In the genomic region with DNA sequence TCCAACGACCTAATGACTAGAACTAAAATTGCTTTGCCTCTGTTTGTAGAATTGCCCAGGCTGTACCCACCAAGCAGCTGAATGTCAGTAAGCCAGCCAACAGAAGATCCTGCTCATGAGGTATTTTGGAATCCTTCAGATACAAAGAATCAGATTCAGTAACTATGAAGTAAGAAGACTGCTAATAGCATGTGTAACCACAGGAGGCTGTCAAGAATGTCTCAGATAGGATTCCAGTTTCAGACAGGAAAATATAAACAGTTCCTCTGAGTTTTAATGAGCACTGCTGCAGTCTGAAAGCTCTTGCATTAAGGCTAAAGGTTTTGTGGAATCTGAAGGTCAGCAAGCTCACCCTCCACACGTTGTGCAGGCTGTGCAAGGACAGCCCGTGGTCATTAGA, we compare ENCODE assay signal across 18 cellular contexts.
DNase-seq lines count a peak whose midpoint lies in the region; ATAC-seq and TF ChIP-seq lines count a peak whose summit lies in the region.
"Had no signal": no experiment of that assay in that cellular context is flagged by ENCODE, and none has a peak within 500 bp of the region (broad histone marks: within the 10 kb centered on the region; RNA-seq: fewer than 3 reads in every experiment).

No MANE protein-coding gene starts in this region.

- H3K9me3 Mint-ChIP-seq in activated CD4-positive, alpha-beta memory T cell treated with anti-CD3 and anti-CD28 coated beads, Interleukin-2, amount 10 ng/mL, durations not matched to agents 7 days and 5 days = peaks cover under 1% of the 10 kb centered on the region
- H3K9me3 Mint-ChIP-seq: activated T-helper 2 cell treated with anti-CD3 and anti-CD28 coated beads, Interferon-gamma antibody, Interleukin-2, Interleukin-4, amounts not matched to agents 10 μg/mL and 5 μg/mL and 100 μg/mL, durations not matched to agents 14 hours and 24 hours and 36 hours; naive thymus-derived CD4-positive, alpha-beta T cell had no signal

- H3K4me1 Mint-ChIP-seq in activated CD4-positive, alpha-beta memory T cell treated with anti-CD3 and anti-CD28 coated beads, Interleukin-2, amount 10 ng/mL, durations not matched to agents 7 days and 5 days = no peaks in the 10 kb centered on the region
- H3K4me1 Mint-ChIP-seq: naive thymus-derived CD4-positive, alpha-beta T cell had no signal

- no peak overlapping the region for H3K4me3 Mint-ChIP-seq in activated CD4-positive, alpha-beta memory T cell treated with anti-CD3 and anti-CD28 coated beads, Interleukin-2, amount 10 ng/mL, durations not matched to agents 7 days and 5 days
- H3K4me3 Mint-ChIP-seq: naive thymus-derived CD4-positive, alpha-beta T cell had no signal

- peak; percentile 43; the same call in 2 of the 3 replicates for ATAC-seq in SK-N-SH treated with all-trans-retinoic acid at 6 μM for 48 hours
- ATAC-seq in HG02885 (IDR thresholded peaks at IDR 0.05; ENCODE audit: poor library complexity, unreplicated experiment) = no peak
- ATAC-seq: gastrocnemius medialis; naive thymus-derived CD4-positive, alpha-beta T cell; psoas muscle had no signal

- H3K27me3 Mint-ChIP-seq in activated CD4-positive, alpha-beta memory T cell treated with anti-CD3 and anti-CD28 coated beads, Interleukin-2, amount 10 ng/mL, durations not matched to agents 7 days and 5 days = no peaks in the 10 kb centered on the region

- no peak overlapping the region for H3K27ac Mint-ChIP-seq in activated CD4-positive, alpha-beta memory T cell treated with anti-CD3 and anti-CD28 coated beads, Interleukin-2, amount 10 ng/mL, durations not matched to agents 7 days and 5 days
- H3K27ac Mint-ChIP-seq: activated T-helper 2 cell treated with anti-CD3 and anti-CD28 coated beads, Interferon-gamma antibody, Interleukin-2, Interleukin-4, amounts not matched to agents 10 μg/mL and 5 μg/mL and 100 μg/mL, durations not matched to agents 14 hours and 24 hours and 36 hours; naive thymus-derived CD4-positive, alpha-beta T cell had no signal

- POLR2A ChIA-PET in activated CD4-positive, alpha-beta memory T cell treated with anti-CD3 and anti-CD28 coated beads, Interleukin-2, amount 10 ng/mL, durations not matched to agents 7 days and 5 days (lab: Charles Lee) = no interaction called here

- TF ChIP-seq POLR2A in erythroblast (IDR thresholded peaks at IDR 0.05; ENCODE audit: low read length) = no peak

- DNase-seq in GM03348 (ENCODE audit: low spot score) (peak; percentile 62), fibroblast of peridontal ligament (ENCODE audit: extremely low read depth) (peak; percentile 65), renal cortical epithelial cell (ENCODE audit: low read depth) (peak; percentile 77), putamen (ENCODE audit: low spot score) (no peak), erythroblast (lab: John Stamatoyannopoulos, UW) (no peak)
- DNase-seq in activated CD4-positive, alpha-beta memory T cell treated with anti-CD3 and anti-CD28 coated beads, Interleukin-2, amount 10 ng/mL, durations not matched to agents 7 days and 5 days = no peak
- DNase-seq: anterior cingulate cortex; C1 segment of cervical spinal cord; DMS153; dorsolateral prefrontal cortex; gastrocnemius medialis; naive thymus-derived CD4-positive, alpha-beta T cell; NCI-H748 treated with DMSO at 0.1 percent for 48 hours; Peyer's patch; psoas muscle had no signal

- H3K36me3 Mint-ChIP-seq in activated CD4-positive, alpha-beta memory T cell treated with anti-CD3 and anti-CD28 coated beads, Interleukin-2, amount 10 ng/mL, durations not matched to agents 7 days and 5 days (ENCODE audit: low read depth) = no peaks in the 10 kb centered on the region
- H3K36me3 Mint-ChIP-seq: naive thymus-derived CD4-positive, alpha-beta T cell had no signal

- CTCF ChIA-PET in activated CD4-positive, alpha-beta memory T cell treated with anti-CD3 and anti-CD28 coated beads, Interleukin-2, amount 10 ng/mL, durations not matched to agents 7 days and 5 days (lab: Charles Lee) = no interaction called here

TF ChIP-seq in SK-N-SH treated with all-trans-retinoic acid at 6 μM for 48 hours, 23 proteins besides CTCF, POLR2A, EP300 and RAD21:
- TF ChIP-seq TCF4 (CRISPR knock-in tag; IDR thresholded peaks at IDR 0.05; ENCODE audit: borderline replicate concordance) (no peak), SNAI2 (CRISPR knock-in tag; IDR thresholded peaks at IDR 0.05) (no peak), BACH2 (CRISPR knock-in tag; IDR thresholded peaks at IDR 0.05; ENCODE audit: borderline replicate concordance) (no peak), ZFP3 (CRISPR knock-in tag; IDR thresholded peaks at IDR 0.05) (no peak), GLIS3 (CRISPR knock-in tag; IDR thresholded peaks at IDR 0.05) (no peak), OSR1 (CRISPR knock-in tag; IDR thresholded peaks at IDR 0.05) (no peak), ZNF565 (CRISPR knock-in tag; conservative IDR thresholded peaks at IDR 0.05; ENCODE audit: low read depth) (no peak), ZNF8 (CRISPR knock-in tag; IDR thresholded peaks at IDR 0.05) (no peak), ISL1 (CRISPR knock-in tag; IDR thresholded peaks at IDR 0.05) (no peak), PPARA (CRISPR knock-in tag; IDR thresholded peaks at IDR 0.05; ENCODE audit: borderline replicate concordance) (no peak), RARB (CRISPR knock-in tag; IDR thresholded peaks at IDR 0.05) (no peak), ZNF70 (CRISPR knock-in tag; IDR thresholded peaks at IDR 0.05) (no peak), TOX (CRISPR knock-in tag; IDR thresholded peaks at IDR 0.05; ENCODE audit: borderline replicate concordance) (no peak)
- TF ChIP-seq, protein P1, sequence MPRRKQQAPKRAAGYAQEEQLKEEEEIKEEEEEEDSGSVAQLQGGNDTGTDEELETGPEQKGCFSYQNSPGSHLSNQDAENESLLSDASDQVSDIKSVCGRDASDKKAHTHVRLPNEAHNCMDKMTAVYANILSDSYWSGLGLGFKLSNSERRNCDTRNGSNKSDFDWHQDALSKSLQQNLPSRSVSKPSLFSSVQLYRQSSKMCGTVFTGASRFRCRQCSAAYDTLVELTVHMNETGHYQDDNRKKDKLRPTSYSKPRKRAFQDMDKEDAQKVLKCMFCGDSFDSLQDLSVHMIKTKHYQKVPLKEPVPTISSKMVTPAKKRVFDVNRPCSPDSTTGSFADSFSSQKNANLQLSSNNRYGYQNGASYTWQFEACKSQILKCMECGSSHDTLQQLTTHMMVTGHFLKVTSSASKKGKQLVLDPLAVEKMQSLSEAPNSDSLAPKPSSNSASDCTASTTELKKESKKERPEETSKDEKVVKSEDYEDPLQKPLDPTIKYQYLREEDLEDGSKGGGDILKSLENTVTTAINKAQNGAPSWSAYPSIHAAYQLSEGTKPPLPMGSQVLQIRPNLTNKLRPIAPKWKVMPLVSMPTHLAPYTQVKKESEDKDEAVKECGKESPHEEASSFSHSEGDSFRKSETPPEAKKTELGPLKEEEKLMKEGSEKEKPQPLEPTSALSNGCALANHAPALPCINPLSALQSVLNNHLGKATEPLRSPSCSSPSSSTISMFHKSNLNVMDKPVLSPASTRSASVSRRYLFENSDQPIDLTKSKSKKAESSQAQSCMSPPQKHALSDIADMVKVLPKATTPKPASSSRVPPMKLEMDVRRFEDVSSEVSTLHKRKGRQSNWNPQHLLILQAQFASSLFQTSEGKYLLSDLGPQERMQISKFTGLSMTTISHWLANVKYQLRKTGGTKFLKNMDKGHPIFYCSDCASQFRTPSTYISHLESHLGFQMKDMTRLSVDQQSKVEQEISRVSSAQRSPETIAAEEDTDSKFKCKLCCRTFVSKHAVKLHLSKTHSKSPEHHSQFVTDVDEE (CRISPR knock-in tag; IDR thresholded peaks at IDR 0.05) = no peak
- TF ChIP-seq, protein P2, sequence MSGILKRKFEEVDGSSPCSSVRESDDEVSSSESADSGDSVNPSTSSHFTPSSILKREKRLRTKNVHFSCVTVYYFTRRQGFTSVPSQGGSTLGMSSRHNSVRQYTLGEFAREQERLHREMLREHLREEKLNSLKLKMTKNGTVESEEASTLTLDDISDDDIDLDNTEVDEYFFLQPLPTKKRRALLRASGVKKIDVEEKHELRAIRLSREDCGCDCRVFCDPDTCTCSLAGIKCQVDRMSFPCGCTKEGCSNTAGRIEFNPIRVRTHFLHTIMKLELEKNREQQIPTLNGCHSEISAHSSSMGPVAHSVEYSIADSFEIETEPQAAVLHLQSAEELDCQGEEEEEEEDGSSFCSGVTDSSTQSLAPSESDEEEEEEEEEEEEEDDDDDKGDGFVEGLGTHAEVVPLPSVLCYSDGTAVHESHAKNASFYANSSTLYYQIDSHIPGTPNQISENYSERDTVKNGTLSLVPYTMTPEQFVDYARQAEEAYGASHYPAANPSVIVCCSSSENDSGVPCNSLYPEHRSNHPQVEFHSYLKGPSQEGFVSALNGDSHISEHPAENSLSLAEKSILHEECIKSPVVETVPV (CRISPR knock-in tag; IDR thresholded peaks at IDR 0.05) = no peak

Comparison
In these comparisons a context has a peak if more than half of its experiments do, and no peak if none do; other contexts are left out.
1. DNase-seq: peak in GM03348 (single experiment), fibroblast of peridontal ligament (single experiment) and renal cortical epithelial cell (single experiment); none in activated CD4-positive, alpha-beta memory T cell treated with anti-CD3 and anti-CD28 coated beads, Interleukin-2, amount 10 ng/mL, durations not matched to agents 7 days and 5 days (single experiment), putamen (single experiment) and erythroblast (0 of 2).